ENCODE assay signal across 22 cellular contexts in the genomic region with DNA sequence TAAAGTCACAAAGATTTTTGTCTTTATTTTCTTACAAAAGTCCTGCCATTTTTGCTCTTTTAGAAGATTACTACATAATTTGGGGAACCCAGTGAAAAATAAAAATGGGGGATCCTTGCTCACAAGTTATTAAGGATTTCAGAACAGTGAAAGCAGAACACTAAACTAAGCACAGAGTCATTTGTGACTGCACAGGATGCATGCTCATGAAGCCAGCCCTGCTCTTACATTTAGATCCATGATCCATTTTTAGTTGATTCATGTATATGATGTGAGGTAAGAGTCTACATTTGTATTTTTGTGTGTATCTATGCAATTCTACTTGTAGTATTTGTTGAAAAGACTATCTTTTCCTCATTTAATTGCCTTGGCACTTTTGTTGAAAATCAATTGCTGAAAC. TPM values are rescaled to one million over a fixed set of nuclear protein-coding genes. Genes with fewer than 3 reads are reported as not detected.
DNase-seq lines count a peak whose midpoint lies in the region; ATAC-seq and TF ChIP-seq lines count a peak whose summit lies in the region.
"Had no signal": no experiment of that assay in that cellular context is flagged by ENCODE, and none has a peak within 500 bp of the region (broad histone marks: within the 10 kb centered on the region; RNA-seq: fewer than 3 reads in every experiment).

No MANE protein-coding gene starts in this region.

- H4K20me1 ChIP-seq in Karpas-422 (ENCODE audit: insufficient read depth, low read depth, low read length) = no peaks in the 10 kb centered on the region

- peaks cover 78% of the 10 kb centered on the region for H3K79me2 ChIP-seq in Karpas-422 (ENCODE audit: low read length)

- no peak overlapping the region for H2AFZ ChIP-seq in Karpas-422 (ENCODE audit: low read length)

- H3K9me2 ChIP-seq in Karpas-422 (replicated peaks; ENCODE audit: insufficient read depth, low read length) = no peaks in the 10 kb centered on the region

- no peak overlapping the region for H3K4me2 ChIP-seq in Karpas-422 (ENCODE audit: low read depth, low read length, poor library complexity, severe bottlenecking)

- no peaks in the 10 kb centered on the region for H3K27me3 ChIP-seq in Karpas-422 (ENCODE audit: low read length)
- H3K27me3 ChIP-seq in right cardiac atrium (ENCODE audit: control insufficient read depth, insufficient read depth) = no peaks in the 10 kb centered on the region
- no peaks in the 10 kb centered on the region for H3K27me3 ChIP-seq in brain microvascular endothelial cell (replicated peaks)
- H3K27me3 ChIP-seq: foreskin keratinocyte had no signal

- H3K36me3 ChIP-seq in Karpas-422 (ENCODE audit: insufficient read depth, low read length) = peaks cover 42% of the 10 kb centered on the region
- H3K36me3 ChIP-seq in brain microvascular endothelial cell (replicated peaks) = no peaks in the 10 kb centered on the region

- peaks cover 69% of the 10 kb centered on the region for H3K4me1 Mint-ChIP-seq in activated T-cell treated with anti-CD3 and anti-CD28 coated beads, Interleukin-2, amount 50 U/mL, for 4 hours (ENCODE audit: low read depth)
- peaks cover 55% of the 10 kb centered on the region for H3K4me1 Mint-ChIP-seq in stimulated activated memory B cell treated with anti-CD40 and anti-IgM and Interleukin-4, amounts not matched to agents 10 μg/mL and 1 μg/mL and 100 μg/mL, for 72 hours
- H3K4me1 Mint-ChIP-seq: neural crest cell had no signal

- no peak overlapping the region for H3K9ac ChIP-seq in Karpas-422 (ENCODE audit: low read length)

- no peaks in the 10 kb centered on the region for H3K27me3 Mint-ChIP-seq in activated T-cell treated with anti-CD3 and anti-CD28 coated beads, Interleukin-2, amount 50 U/mL, for 4 hours (ENCODE audit: low read depth)
- no peaks in the 10 kb centered on the region for H3K27me3 Mint-ChIP-seq in stimulated activated memory B cell treated with anti-CD40 and anti-IgM and Interleukin-4, amounts not matched to agents 10 μg/mL and 1 μg/mL and 100 μg/mL, for 72 hours

- peaks cover 29% of the 10 kb centered on the region for H3K9me3 ChIP-seq in Karpas-422 (ENCODE audit: low read length)
- no peaks in the 10 kb centered on the region for H3K9me3 ChIP-seq in right cardiac atrium (ENCODE audit: control insufficient read depth, low read length)

- H3K9me3 Mint-ChIP-seq in activated T-cell treated with anti-CD3 and anti-CD28 coated beads, Interleukin-2, amount 50 U/mL, for 4 hours = peaks cover 29% of the 10 kb centered on the region
- peaks cover 6 to 36% of the 10 kb centered on the region in 2 donors for H3K9me3 Mint-ChIP-seq in activated naive CD4-positive, alpha-beta T cell treated with anti-CD3 and anti-CD28 coated beads, Interleukin-2, amount 50 U/mL, for 72 hours
- peaks cover 17% of the 10 kb centered on the region for H3K9me3 Mint-ChIP-seq in stimulated activated memory B cell treated with anti-CD40 and anti-IgM and Interleukin-4, amounts not matched to agents 10 μg/mL and 1 μg/mL and 100 μg/mL, for 72 hours

- no peak for TF ChIP-seq CTCF in brain microvascular endothelial cell (IDR thresholded peaks at IDR 0.05; ENCODE audit: low read depth, low read length, missing control alignments)

- no peak for ATAC-seq in activated T-cell treated with anti-CD3 and anti-CD28 coated beads, Interleukin-2, amount 50 U/mL, for 4 hours
- peak; percentile 47 to 58 for ATAC-seq in activated naive CD4-positive, alpha-beta T cell treated with anti-CD3 and anti-CD28 coated beads, Interleukin-2, amount 50 U/mL, for 72 hours
- no peak for ATAC-seq in stimulated activated memory B cell treated with anti-CD40 and anti-IgM and Interleukin-4, amounts not matched to agents 10 μg/mL and 1 μg/mL and 100 μg/mL, for 72 hours
- no peak for ATAC-seq in right cardiac atrium
- ATAC-seq: foreskin keratinocyte had no signal

- H3K27ac ChIP-seq in Karpas-422 (ENCODE audit: low read length) (0 out of 2 replicates have a peak overlapping the region, but pooled peaks have one; percentile 14), right cardiac atrium (ENCODE audit: low read length) (no peak overlapping the region), brain microvascular endothelial cell (no peak overlapping the region)
- H3K27ac ChIP-seq: foreskin keratinocyte had no signal

- H3K4me3 ChIP-seq in Karpas-422 (ENCODE audit: low read length) (no peak overlapping the region), right cardiac atrium (ENCODE audit: low read length) (no peak overlapping the region), brain microvascular endothelial cell (ENCODE audit: low read depth, low read length) (no peak overlapping the region)

- H3K36me3 Mint-ChIP-seq in activated T-cell treated with anti-CD3 and anti-CD28 coated beads, Interleukin-2, amount 50 U/mL, for 4 hours (ENCODE audit: insufficient read depth) = peaks cover 47% of the 10 kb centered on the region
- H3K36me3 Mint-ChIP-seq in activated naive CD4-positive, alpha-beta T cell treated with anti-CD3 and anti-CD28 coated beads, Interleukin-2, amount 50 U/mL, for 72 hours = peaks cover 37 to 58% of the 10 kb centered on the region in 2 donors
- peaks cover 54% of the 10 kb centered on the region for H3K36me3 Mint-ChIP-seq in stimulated activated memory B cell treated with anti-CD40 and anti-IgM and Interleukin-4, amounts not matched to agents 10 μg/mL and 1 μg/mL and 100 μg/mL, for 72 hours

- peak overlapping the region; percentile 30 for H3K4me3 Mint-ChIP-seq in activated T-cell treated with anti-CD3 and anti-CD28 coated beads, Interleukin-2, amount 50 U/mL, for 4 hours
- no peak overlapping the region for H3K4me3 Mint-ChIP-seq in stimulated activated memory B cell treated with anti-CD40 and anti-IgM and Interleukin-4, amounts not matched to agents 10 μg/mL and 1 μg/mL and 100 μg/mL, for 72 hours
- H3K4me3 Mint-ChIP-seq: HFFc6, neural crest cell had no signal

- peak overlapping the region; percentile 86 to 95 for H3K27ac Mint-ChIP-seq in activated naive CD4-positive, alpha-beta T cell treated with anti-CD3 and anti-CD28 coated beads, Interleukin-2, amount 50 U/mL, for 72 hours
- H3K27ac Mint-ChIP-seq in stimulated activated memory B cell treated with anti-CD40 and anti-IgM and Interleukin-4, amounts not matched to agents 10 μg/mL and 1 μg/mL and 100 μg/mL, for 72 hours = peak overlapping the region; percentile 85
- H3K27ac Mint-ChIP-seq: HFFc6 had no signal

- peaks cover 6% of the 10 kb centered on the region for H3K4me1 ChIP-seq in Karpas-422 (ENCODE audit: low read length)
- peaks cover 5% of the 10 kb centered on the region for H3K4me1 ChIP-seq in right cardiac atrium (ENCODE audit: control insufficient read depth, insufficient read depth, low read length)
- H3K4me1 ChIP-seq: foreskin keratinocyte had no signal

- in situ Hi-C loops in brain microvascular endothelial cell (cut with HindIII; ENCODE audit: low pct_ligation_motif_present, low sequenced_read_pairs) = no loop called here

- intact Hi-C loops in right cardiac atrium (cut with DNase I) = no loop called here

- DNase-seq in activated T-cell treated with anti-CD3 and anti-CD28 coated beads, Interleukin-2, amount 50 U/mL, for 4 hours = no peak
- no peak for DNase-seq in activated T-cell treated with anti-CD3 and anti-CD28 coated beads, Interleukin-2, amount 50 U/mL, for 1 hour
- DNase-seq in Karpas-422 (no peak), right cardiac atrium (no peak), brain microvascular endothelial cell (no peak), NCI-H774 (lab: John Stamatoyannopoulos, UW) (no peak)
- no peak for DNase-seq in activated naive CD4-positive, alpha-beta T cell treated with anti-CD3 and anti-CD28 coated beads, Interleukin-2, amount 50 U/mL, for 72 hours (ENCODE audit: low spot score in 2 of 2)
- DNase-seq: activated CD4-positive, CD25-positive, alpha-beta regulatory T cell; activated CD8-positive, alpha-beta memory T cell treated with anti-CD3 and anti-CD28 coated beads, Interleukin-2, amount 50 U/mL, for 4 hours; amniotic stem cell; DMS53; foreskin keratinocyte; HFFc6; IMR-90; kidney glomerular epithelial cell; mesendoderm; NCI-H1930; NCI-H345; stimulated activated CD4-positive, alpha-beta T cell treated with anti-CD3 and anti-CD28 coated beads, Interleukin-1b, Interleukin-23, amount 100 ng/mL, for 48 hours; T-helper 9 cell had no signal

RNA-seq across cellular contexts. Expression of a gene that starts 21.8 kb away (rescaled TPM):
- total RNA-seq in activated T-cell treated with anti-CD3 and anti-CD28 coated beads, Interleukin-2, amount 50 U/mL, for 4 hours = 10 to 100 TPM; 24.1 to 30.3 (median 28.7) TPM
- 17.0 and 17.5 TPM in 2 replicates for total RNA-seq in Karpas-422 (2014; rRNA removed; shearing (Covaris generic); ENCODE audit: low replicate concordance)
- total RNA-seq in activated naive CD4-positive, alpha-beta T cell treated with anti-CD3 and anti-CD28 coated beads, Interleukin-2, amount 50 U/mL, for 72 hours = 10 to 100 TPM; 52.8 to 71.2 TPM
- 1 to 10 TPM; 6.6 to 7.4 (median 7.1) TPM for total RNA-seq in right cardiac atrium
- polyA plus RNA-seq in right cardiac atrium = 5.3 TPM

Comparison
In these comparisons a context has a peak if more than half of its experiments do, and no peak if none do; other contexts are left out.
1. ATAC-seq: peak in activated naive CD4-positive, alpha-beta T cell treated with anti-CD3 and anti-CD28 coated beads, Interleukin-2, amount 50 U/mL, for 72 hours (2 of 2); none in activated T-cell treated with anti-CD3 and anti-CD28 coated beads, Interleukin-2, amount 50 U/mL, for 4 hours (0 of 2), stimulated activated memory B cell treated with anti-CD40 and anti-IgM and Interleukin-4, amounts not matched to agents 10 μg/mL and 1 μg/mL and 100 μg/mL, for 72 hours (single experiment) and right cardiac atrium (0 of 2).